In genomic region chr16:66845791-66846221, GRCh38 we compare ENCODE assay signal across 16 cellular contexts. TPM values are rescaled to one million over a fixed set of nuclear protein-coding genes. Genes with fewer than 3 reads are reported as not detected.
DNase-seq lines count a peak whose midpoint lies in the region; ATAC-seq and TF ChIP-seq lines count a peak whose summit lies in the region.
"Had no signal": no experiment of that assay in that cellular context is flagged by ENCODE, and none has a peak within 500 bp of the region (broad histone marks: within the 10 kb centered on the region; RNA-seq: fewer than 3 reads in every experiment).

No MANE protein-coding gene starts in this region.

- no peak overlapping the region for H2AFZ ChIP-seq in PC-9

- no peaks in the 10 kb centered on the region for H3K9me3 ChIP-seq in PC-9 (ENCODE audit: insufficient read depth, low read depth)
- H3K9me3 ChIP-seq: Caco-2, lower lobe of right lung had no signal

- H3K27me3 ChIP-seq in H7 (ENCODE audit: control insufficient read depth, insufficient read depth, low read length) (peaks cover 51% of the 10 kb centered on the region), PC-9 (ENCODE audit: insufficient read depth, low read depth) (no peaks in the 10 kb centered on the region)

- no TSS peak for BruUV-seq in PC-9 (replicated peaks; lab: Mats Ljungman, UMichigan)

- peaks cover 86% of the 10 kb centered on the region for H3K27me3 Mint-ChIP-seq in nephron (ENCODE audit: low read depth)

- no peaks in the 10 kb centered on the region for H3F3A ChIP-seq in PC-9 (ENCODE audit: insufficient read depth, low read depth)

- H3K4me1 ChIP-seq in PC-9 (replicated peaks; ENCODE audit: insufficient read depth) = 0 out of 2 replicates have a peak, but pooled peaks cover 6% of the 10 kb centered on the region

- no peaks in the 10 kb centered on the region for H3K9me2 ChIP-seq in PC-9 (ENCODE audit: insufficient read depth)

- intact Hi-C loops in PC-9 (cut with micrococcal nuclease; ENCODE audit: unreplicated experiment) = no loop called here

- peak overlapping the region; percentile 14 for H3K4me2 ChIP-seq in PC-9

- TF ChIP-seq CTCF in PC-9 (conservative IDR thresholded peaks at IDR 0.05) = no peak
- TF ChIP-seq CTCF in nephron (IDR thresholded peaks at IDR 0.05; ENCODE audit: unreplicated experiment in 3 of 3) = no peak

- no peak overlapping the region for H3K4me3 ChIP-seq in H7 (ENCODE audit: insufficient read depth, low read depth, low read length)
- no peak overlapping the region for H3K4me3 ChIP-seq in PC-9
- H3K4me3 ChIP-seq: lower lobe of right lung had no signal

- no peaks in the 10 kb centered on the region for H4K20me1 ChIP-seq in PC-9 (ENCODE audit: insufficient read depth)

- H3K4me3 Mint-ChIP-seq in nephron = peak overlapping the region; percentile 50 to 63 (median 63)

- H3K27ac Mint-ChIP-seq in nephron = no peak overlapping the region

- no peaks in the 10 kb centered on the region for H3K79me2 ChIP-seq in PC-9 (ENCODE audit: low read depth)

- no peaks in the 10 kb centered on the region for H3K36me3 ChIP-seq in H7 (replicated peaks; ENCODE audit: control insufficient read depth, insufficient read depth, low read length)
- H3K36me3 ChIP-seq in PC-9 (ENCODE audit: low read depth) = no peaks in the 10 kb centered on the region
- H3K36me3 ChIP-seq: lower lobe of right lung had no signal

- POLR2A ChIA-PET in PC-9 (lab: Charles Lee; ENCODE audit: unreplicated experiment) = no interaction called here

- CTCF ChIA-PET in PC-9 (lab: Charles Lee) = no interaction called here

- peaks cover 12% of the 10 kb centered on the region for H3K4me1 Mint-ChIP-seq in nephron

- peak; percentile 18 for DNase-seq in COR-L47 (lab: John Stamatoyannopoulos, UW)
- DNase-seq in H7 = peak; percentile 51
- DNase-seq in PC-9 = peak in 1 of 2 experiments; percentile 28
- DNase-seq in COLO829 (ENCODE audit: low spot score) = no peak
- DNase-seq: activated T-cell treated with anti-CD3 and anti-CD28 coated beads, Interleukin-2, amount 50 U/mL, for 1 hour; cortex of kidney; lower lobe of right lung; NCI-H1105; OCI-M1; stimulated activated CD4-positive, alpha-beta T cell treated with anti-CD3 and anti-CD28 coated beads, Interleukin-12 subunit alpha, Interleukin-12 subunit beta, amount 100 ng/mL, for 4 hours had no signal

- ATAC-seq in GM19452 (IDR thresholded peaks at IDR 0.05; ENCODE audit: unreplicated experiment) = no peak
- ATAC-seq in GM18498 (IDR thresholded peaks at IDR 0.05; ENCODE audit: unreplicated experiment) = no peak
- ATAC-seq: lower lobe of right lung had no signal

- no peaks in the 10 kb centered on the region for H3K9me3 Mint-ChIP-seq in nephron

- no peaks in the 10 kb centered on the region for H3K36me3 Mint-ChIP-seq in nephron (ENCODE audit: low read depth)

- H3K27ac ChIP-seq in PC-9 = no peak overlapping the region
- H3K27ac ChIP-seq: lower lobe of right lung had no signal

RNA-seq across cellular contexts. Expression of gene CA7, which starts 1.6 kb away (rescaled TPM):
- total RNA-seq in H7 (2014; rRNA removed; shearing (Covaris generic)) = 0.48 and 0.78 TPM in 2 replicates
- total RNA-seq in PC-9 (2021) = not detected in 2 replicates
- total RNA-seq: lower lobe of right lung, omental fat pad, temporal lobe had no signal

RNA-seq across cellular contexts. Expression of gene NAE1, which starts 15.0 kb away (rescaled TPM):
- 149 and 165 TPM in 2 replicates for total RNA-seq in H7 (2014; rRNA removed; shearing (Covaris generic))
- 66.8 and 72.7 TPM in 2 replicates for total RNA-seq in PC-9 (2021)

RNA-seq across cellular contexts. Expression of gene PDP2, which starts 34.5 kb away (rescaled TPM):
- total RNA-seq in H7 (2014; rRNA removed; shearing (Covaris generic)) = 10.5 and 23.7 TPM in 2 replicates
- total RNA-seq in PC-9 (2021) = 17.4 and 21.6 TPM in 2 replicates

RNA-seq across cellular contexts. Expression of gene TERB1, which starts 44.4 kb away (rescaled TPM):
- 0.11 TPM in 1 of 2 replicates, not detected in the other for total RNA-seq in H7 (2014; rRNA removed; shearing (Covaris generic))
- total RNA-seq in PC-9 (2021) = 0.75 TPM in 1 of 2 replicates, not detected in the other
- total RNA-seq: Caco-2, lower lobe of right lung, omental fat pad had no signal
